ENCODE assay signal across 8 cellular contexts in genomic region chr20:35615667-35616464, GRCh38. TPM values are rescaled to one million over a fixed set of nuclear protein-coding genes. Genes with fewer than 3 reads are reported as not detected.
DNase-seq lines count a peak whose midpoint lies in the region; ATAC-seq, FAIRE-seq and TF ChIP-seq lines count a peak whose summit lies in the region.

TSS of gene SPAG4 (plus strand) at chr20:35615829. CDS start at chr20:35616004, 175 bp downstream.

- H3K4me3 ChIP-seq in H1 (ENCODE audit: extremely low read depth in 1 of 4, insufficient read depth in 2 of 4, low read depth in 3 of 4, low read length in 4 of 4) = peak within 1 kb of the TSS; percentile 43 to 67 (median 55)
- peak within 1 kb of the TSS; percentile 47 for H3K4me3 ChIP-seq in mesodermal cell (ENCODE audit: extremely low read depth, insufficient read depth, low read length, poor library complexity, severe bottlenecking)

- H3K9me3 ChIP-seq in H1 (ENCODE audit: insufficient read depth in 2 of 2, low read depth in 1 of 2, low read length in 1 of 2) = no peaks in the 10 kb centered on the region
- no peaks in the 10 kb centered on the region for H3K9me3 ChIP-seq in mesodermal cell (ENCODE audit: control insufficient read depth, low read length)

- H3K4me1 ChIP-seq in H1 (replicated peaks in 1 of 4; ENCODE audit: control insufficient read depth in 3 of 4, insufficient read depth in 4 of 4, low read length in 3 of 4) = peaks cover 0 to 19% (median 8%) of the 10 kb centered on the region in 4 experiments; a peak in 6 of 7 replicates
- peaks cover 8% of the 10 kb centered on the region for H3K4me1 ChIP-seq in mesodermal cell (ENCODE audit: control insufficient read depth, insufficient read depth, low read length, poor library complexity, severe bottlenecking)

- H3K27ac Mint-ChIP-seq in CD14-positive monocyte = peak within 1 kb of the TSS; percentile 91 to 98 (median 96)
- peak within 1 kb of the TSS; percentile 94 for H3K27ac Mint-ChIP-seq in activated CD8-positive, alpha-beta memory T cell treated with anti-CD3 and anti-CD28 coated beads, Interleukin-2, amount 10 ng/mL, durations not matched to agents 7 days and 5 days

- no peak for TF ChIP-seq EP300 in H1 (IDR thresholded peaks at IDR 0.05; ENCODE audit: borderline replicate concordance in 1 of 2, low read depth in 2 of 2, low read length in 2 of 2)

- peaks cover 0 to 3% of the 10 kb centered on the region in 2 donors for H3K36me3 Mint-ChIP-seq in CD14-positive monocyte
- H3K36me3 Mint-ChIP-seq in activated CD8-positive, alpha-beta memory T cell treated with anti-CD3 and anti-CD28 coated beads, Interleukin-2, amount 10 ng/mL, durations not matched to agents 7 days and 5 days = no peaks in the 10 kb centered on the region

- H3K4me3 Mint-ChIP-seq in CD14-positive monocyte = peak within 1 kb of the TSS; percentile 96 to 97
- H3K4me3 Mint-ChIP-seq in activated CD8-positive, alpha-beta memory T cell treated with anti-CD3 and anti-CD28 coated beads, Interleukin-2, amount 10 ng/mL, durations not matched to agents 7 days and 5 days = peak within 1 kb of the TSS; percentile 85

- H4K5ac ChIP-seq in H1 (ENCODE audit: insufficient read length, low read depth, low read length) = peak within 1 kb of the TSS; percentile 65

- ATAC-seq in GM19452 (IDR thresholded peaks at IDR 0.05; ENCODE audit: unreplicated experiment) (peak; percentile 69), HG03571 (IDR thresholded peaks at IDR 0.05; ENCODE audit: unreplicated experiment) (peak; percentile 72)
- peak; percentile 87 for ATAC-seq in activated CD8-positive, alpha-beta memory T cell treated with anti-CD3 and anti-CD28 coated beads, Interleukin-2, amount 10 ng/mL, durations not matched to agents 7 days and 5 days

- no peak for FAIRE-seq in H1 (lab: Jason Lieb, UNC)

- H2BK20ac ChIP-seq in H1 (ENCODE audit: low read length) = no peak within 1 kb of the TSS; the same call in 1 of the 2 replicates

- H3K27me3 Mint-ChIP-seq in CD14-positive monocyte (ENCODE audit: low read depth in 3 of 3) = peaks cover 38 to 49% (median 41%) of the 10 kb centered on the region in 3 donors
- H3K27me3 Mint-ChIP-seq in activated CD8-positive, alpha-beta memory T cell treated with anti-CD3 and anti-CD28 coated beads, Interleukin-2, amount 10 ng/mL, durations not matched to agents 7 days and 5 days = peaks cover 5% of the 10 kb centered on the region

- TF ChIP-seq RAD21 in H1 (IDR thresholded peaks at IDR 0.05 in 1 of 2, conservative IDR thresholded peaks at IDR 0.05 in 1 of 2; ENCODE audit: low read depth in 2 of 2, low read length in 2 of 2) = no peak

- H3K27ac ChIP-seq in H1 (ENCODE audit: low read depth, low read length) (peak within 1 kb of the TSS; percentile 75), mesodermal cell (ENCODE audit: low read depth, low read length, severe bottlenecking) (peak within 1 kb of the TSS; percentile 90)

- peaks cover 0 to 12% (median 7%) of the 10 kb centered on the region in 4 experiments; a peak in 4 of 7 replicates for H3K27me3 ChIP-seq in H1 (replicated peaks in 1 of 4; ENCODE audit: control insufficient read depth in 3 of 4, extremely low read depth in 1 of 4, insufficient read depth in 3 of 4, low read length in 3 of 4)

- peaks cover 12% of the 10 kb centered on the region; the same call in 1 of the 2 replicates for H3K23me2 ChIP-seq in H1 (ENCODE audit: low read depth, low read length)

- H3K9me3 Mint-ChIP-seq in CD14-positive monocyte = peaks cover 0 to 10% (median 4%) of the 10 kb centered on the region in 7 donors
- no peaks in the 10 kb centered on the region for H3K9me3 Mint-ChIP-seq in activated CD8-positive, alpha-beta memory T cell treated with anti-CD3 and anti-CD28 coated beads, Interleukin-2, amount 10 ng/mL, durations not matched to agents 7 days and 5 days (ENCODE audit: low read depth)

- no peaks in the 10 kb centered on the region for H3K79me2 ChIP-seq in H1 (ENCODE audit: control insufficient read depth in 1 of 2, insufficient read depth in 2 of 2, low read length in 2 of 2)

- H2BK5ac ChIP-seq in H1 (ENCODE audit: low read depth, low read length) = peak within 1 kb of the TSS; percentile 52; the same call in 1 of the 2 replicates

- peak within 1 kb of the TSS; percentile 37; the same call in 1 of the 2 replicates for H2AFZ ChIP-seq in H1 (ENCODE audit: low read length)

- no peaks in the 10 kb centered on the region for H4K20me1 ChIP-seq in H1 (replicated peaks in 1 of 2; ENCODE audit: control insufficient read depth in 1 of 2, insufficient read depth in 2 of 2, low read length in 2 of 2)

- H2BK120ac ChIP-seq in H1 (replicated peaks; ENCODE audit: low read depth, low read length) = no peak within 1 kb of the TSS

- H3K18ac ChIP-seq in H1 (ENCODE audit: extremely low read depth, low read length) = peak within 1 kb of the TSS; percentile 78

- CTCF ChIA-PET in activated CD8-positive, alpha-beta memory T cell treated with anti-CD3 and anti-CD28 coated beads, Interleukin-2, amount 10 ng/mL, durations not matched to agents 7 days and 5 days (lab: Charles Lee) = interaction anchor here (0.6 to 1.8 kb wide), 8 partner anchors 11 to 338 kb away, joined by 3 to 11 read pairs (median 4); partner anchors contain the start of genes RBM39 and SCAND1
- CTCF ChIA-PET in H1 (lab: Charles Lee; ENCODE audit: partially characterized antibody) = interaction anchor here (0.6 to 10.1 kb wide), 3 partner anchors 12 to 337 kb away, joined by 3 to 121 read pairs (median 3); no protein-coding TSS in a partner anchor

- no peak within 1 kb of the TSS for H3K14ac ChIP-seq in H1 (ENCODE audit: insufficient read length)

- no peak within 1 kb of the TSS; the same call in 1 of the 2 replicates for H2BK12ac ChIP-seq in H1 (ENCODE audit: low read depth, low read length)

- peak within 1 kb of the TSS; percentile 55 for H4K91ac ChIP-seq in H1 (replicated peaks; ENCODE audit: insufficient read length, low read length)

- no peak within 1 kb of the TSS for H2AK5ac ChIP-seq in H1 (ENCODE audit: low read depth, low read length)

- H2BK15ac ChIP-seq in H1 (ENCODE audit: low read length) = no peak within 1 kb of the TSS

- peak within 1 kb of the TSS; percentile 73 for H3K56ac ChIP-seq in H1 (replicated peaks; ENCODE audit: insufficient read length, low read depth, low read length)

- peak within 1 kb of the TSS; percentile 78 to 96 for H3K4me2 ChIP-seq in H1 (ENCODE audit: insufficient read depth in 1 of 2, low read depth in 2 of 2, low read length in 2 of 2)

- intact Hi-C loops in CD14-positive monocyte (cut with micrococcal nuclease) = loop anchor here (2.0 to 10.0 kb wide), 8 partner anchors 47 to 1624 kb away; partner anchors contain the start of genes ACSS2 (in 1 of the 2), CEP250 (in 1 of the 2), CPNE1 (in 1 of the 2) and ERGIC3 (in 1 of the 2)

- WGBS in H1 (ENCODE audit: extremely low coverage in 1 of 2, insufficient coverage in 1 of 2, insufficient read length in 1 of 2, insufficient replicate concordance in 2 of 2, low coverage in 1 of 2, low lambda C conversion rate in 2 of 2, missing lambda C conversion rate in 1 of 2), 2 experiments = 3% methylated on average over 60 of the region's 68 CpGs; no CpG with 5 or more reads in 1 of the 2 experiments
- WGBS in mesodermal cell (ENCODE audit: insufficient coverage in 2 of 2), 2 experiments = 3 to 5% methylated on average over 30 to 67 of the region's 68 CpGs

- H3K79me1 ChIP-seq in H1 (ENCODE audit: low read depth, low read length) = no peaks in the 10 kb centered on the region

- peaks cover 42% of the 10 kb centered on the region for H3K4me1 Mint-ChIP-seq in CD14-positive monocyte
- peaks cover 44% of the 10 kb centered on the region for H3K4me1 Mint-ChIP-seq in activated CD8-positive, alpha-beta memory T cell treated with anti-CD3 and anti-CD28 coated beads, Interleukin-2, amount 10 ng/mL, durations not matched to agents 7 days and 5 days

- peak; percentile 89 for DNase-seq in CD14-positive monocyte (ENCODE audit: low spot score)
- peak; percentile 99 for DNase-seq in NK-92 treated with Interleukin-12 subunit alpha and Interleukin-12 subunit beta, amount 100 ng/mL, for 24 hours (lab: John Stamatoyannopoulos, UW)
- DNase-seq in activated CD8-positive, alpha-beta memory T cell treated with anti-CD3 and anti-CD28 coated beads, Interleukin-2, amount 10 ng/mL, durations not matched to agents 7 days and 5 days = peak; percentile 100
- peak; percentile 98 to 100 for DNase-seq in H1 (ENCODE audit: low read depth in 1 of 2, low spot score in 2 of 2)
- peak; percentile 100 for DNase-seq in stimulated activated CD8-positive, alpha-beta memory T cell treated with anti-CD3 and anti-CD28 coated beads, Interleukin-15, amount 100 ng/mL, for 24 hours (ENCODE audit: low read depth)

- peak within 1 kb of the TSS in 3 of 4 experiments; percentile 56 to 71 (median 68); a peak in 5 of 7 replicates for H3K9ac ChIP-seq in H1 (replicated peaks in 1 of 4; ENCODE audit: extremely low read depth in 1 of 4, low read depth in 3 of 4, low read length in 3 of 4)

- TF ChIP-seq CTCF in CD14-positive monocyte (IDR thresholded peaks at IDR 0.05) (no peak), H1 (IDR thresholded peaks at IDR 0.05; ENCODE audit: control extremely low read depth in 1 of 3, insufficient read depth in 1 of 3, low read depth in 1 of 3, low read length in 3 of 3) (no peak)

- TF ChIP-seq POLR2A in H1 (IDR thresholded peaks at IDR 0.05; ENCODE audit: control extremely low read depth in 1 of 2, low read depth in 2 of 2, low read length in 2 of 2) = peak; percentile 55 to 81

- no peak within 1 kb of the TSS for H3K4ac ChIP-seq in H1 (replicated peaks; ENCODE audit: insufficient read length, low read depth, low read length)

- H3K36me3 ChIP-seq in H1 (ENCODE audit: control insufficient read depth in 2 of 4, insufficient read depth in 4 of 4, low read length in 3 of 4) (no peaks in the 10 kb centered on the region), mesodermal cell (ENCODE audit: control insufficient read depth, insufficient read depth, low read length) (peaks cover 2% of the 10 kb centered on the region)

- POLR2A ChIA-PET in H1 (lab: Charles Lee; ENCODE audit: partially characterized antibody) = interaction anchor here (0.6 to 4.5 kb wide), 17 partner anchors 8 to 338 kb away, joined by 3 to 28 read pairs (median 4); partner anchors contain the start of genes CPNE1, NFS1, RBM12 and RBM39

- H4K8ac ChIP-seq in H1 (ENCODE audit: extremely low read depth, insufficient read depth, low read length) = peak within 1 kb of the TSS; percentile 85

- H3K23ac ChIP-seq in H1 (ENCODE audit: insufficient read length) = no peak within 1 kb of the TSS

RNA-seq across cellular contexts. Expression of gene SPAG4, which starts in this region (rescaled TPM):
- under 1 TPM in 1 of 2 donors, not detected in 1; 0.12 TPM for polyA plus RNA-seq in CD14-positive monocyte
- total RNA-seq in activated CD8-positive, alpha-beta memory T cell treated with anti-CD3 and anti-CD28 coated beads, Interleukin-2, amount 10 ng/mL, durations not matched to agents 7 days and 5 days = 1 to 10 TPM; 4.3 to 5.2 TPM
- 1.5 and 2.4 TPM in 2 replicates for total RNA-seq in H1 (2021; fragmentation: NEBNext Ultra II Directional; extraction: Animal tissue kit (Norgen Biotek cat#: 25700))
- 6.0 and 8.9 TPM in 2 replicates for polyA plus RNA-seq in H1 (2011; rRNA removed)
- polyA plus RNA-seq in H1 (2011; cell fraction: cytosol; rRNA removed) = 5.8 TPM
- 16.4 TPM for polyA plus RNA-seq in H1 (2011; cell fraction: nucleus; rRNA removed)
- polyA plus RNA-seq in H1 (2012, experiment 1 of 2) = 2.2 to 6.2 TPM (median 4.0 TPM) in 4 replicates
- 5.5 TPM for polyA plus RNA-seq in H1 (2012, experiment 2 of 2)
- 5.0 TPM for polyA plus RNA-seq in H1 (2013, experiment 1 of 2)
- polyA plus RNA-seq in H1 (2013, experiment 2 of 2) = 3.8 TPM
- polyA minus RNA-seq in H1 (2011; rRNA and poly(A)+ RNA removed) = 1.6 and 2.1 TPM in 2 replicates
- polyA minus RNA-seq in H1 (2011; cell fraction: cytosol; rRNA and poly(A)+ RNA removed) = not detected
- polyA minus RNA-seq in H1 (2011; cell fraction: nucleus; rRNA and poly(A)+ RNA removed) = 6.1 TPM
- polyA plus RNA-seq in mesodermal cell (2013, experiment 1 of 2) = 5.2 TPM
- 3.7 TPM for polyA plus RNA-seq in mesodermal cell (2013, experiment 2 of 2)

Comparison
In these comparisons a context has a peak if more than half of its experiments do, and no peak if none do; other contexts are left out.
1. Peak in every context shown above with its lines: DNase-seq, ATAC-seq, H3K4me3 ChIP-seq and H3K27ac ChIP-seq.
2. Peak in DNase-seq in CD14-positive monocyte; RNA of the gene not detected or under 1 TPM.